Comparison of ENCODE assay signal across 27 cellular contexts in the genomic region with DNA sequence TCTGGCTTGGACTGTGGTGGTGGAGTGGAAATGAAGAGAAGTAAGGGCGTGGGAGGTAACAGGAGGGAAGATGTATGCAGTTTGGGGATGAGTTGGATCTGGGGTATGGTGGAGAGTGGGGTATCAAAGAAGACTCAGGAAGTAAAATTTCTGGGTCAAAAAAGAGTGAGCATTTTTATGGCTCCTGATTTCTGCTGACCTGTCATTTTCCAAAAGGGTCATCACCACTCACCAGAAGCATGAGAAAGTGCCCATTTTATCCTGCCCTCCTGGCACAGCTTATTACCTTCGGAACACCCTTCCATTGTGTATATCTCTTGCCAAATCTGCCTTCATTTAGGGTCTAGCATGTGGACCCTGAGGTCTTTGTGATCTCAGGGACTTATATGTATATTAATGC.
"Had no signal": no experiment of that assay in that cellular context is flagged by ENCODE, and none has a peak within 500 bp of the region (broad histone marks: within the 10 kb centered on the region; RNA-seq: fewer than 3 reads in every experiment).

No MANE protein-coding gene starts in this region.

- H3K4me1 ChIP-seq: pancreas, prostate gland, tibial artery had no signal

- ATAC-seq: left lung; lower lobe of right lung; naive thymus-derived CD8-positive, alpha-beta T cell; pancreas; right cardiac atrium; stimulated activated effector memory CD8-positive, alpha-beta T cell treated with anti-CD3 and anti-CD28 coated beads, Interleukin-12 subunit alpha, Interleukin-12 subunit beta, amount 100 ng/mL, for 72 hours; upper lobe of right lung had no signal

- H3K9me3 ChIP-seq: left lung, lower lobe of right lung, pancreas, prostate gland, sigmoid colon, spleen, suprapubic skin, thoracic aorta, tibial artery, upper lobe of right lung had no signal

- DNase-seq: immature natural killer cell; kidney; left colon; left lung; lower lobe of right lung; mammary epithelial cell; mesenchymal stem cell; naive thymus-derived CD8-positive, alpha-beta T cell; nucleus accumbens; pancreas; posterior cingulate gyrus; retina; right cardiac atrium; sigmoid colon; small intestine; spleen; stimulated activated CD4-positive, alpha-beta T cell treated with anti-CD3 and anti-CD28 coated beads, Interleukin-4, amount 100 ng/mL, for 24 hours; stimulated activated naive CD4-positive, alpha-beta T cell; tibial artery; trophoblast cell; upper lobe of right lung had no signal

- H3K27me3 ChIP-seq: left lung, pancreas, upper lobe of right lung had no signal

- H3K36me3 ChIP-seq: left lung, lower lobe of right lung, pancreas, prostate gland, sigmoid colon, spleen, suprapubic skin, thoracic aorta, tibial artery, upper lobe of right lung had no signal

- H3K27ac ChIP-seq: left lung, lower lobe of right lung, pancreas, prostate gland, sigmoid colon, spleen, suprapubic skin, thoracic aorta, tibial artery, upper lobe of right lung had no signal

- FAIRE-seq: islet of Langerhans, kidney, pancreas, small intestine, urothelium cell line had no signal

- H3K4me3 ChIP-seq: left lung, lower lobe of right lung, pancreas, prostate gland, sigmoid colon, spleen, suprapubic skin, thoracic aorta, tibial artery, upper lobe of right lung had no signal
